In genomic region chr10:73647211-73647874, GRCh38 we compare ENCODE assay signal across 8 cellular contexts. TPM values are rescaled to one million over a fixed set of nuclear protein-coding genes. Genes with fewer than 3 reads are reported as not detected.
DNase-seq lines count a peak whose midpoint lies in the region; ATAC-seq, FAIRE-seq and TF ChIP-seq lines count a peak whose summit lies in the region.
"Had no signal": no experiment of that assay in that cellular context is flagged by ENCODE, and none has a peak within 500 bp of the region (broad histone marks: within the 10 kb centered on the region; RNA-seq: fewer than 3 reads in every experiment).

No MANE protein-coding gene starts in this region.

- intact Hi-C loops in endothelial cell of umbilical vein (cut with micrococcal nuclease) = no loop called here

- H3K79me2 ChIP-seq in H9 (ENCODE audit: insufficient read depth, low read length) (no peaks in the 10 kb centered on the region), endothelial cell of umbilical vein (ENCODE audit: control insufficient read depth, insufficient read depth, low read length) (no peaks in the 10 kb centered on the region)

- dilution Hi-C loops in endothelial cell of umbilical vein (cut with MboI; ENCODE audit: extremely low pct_ligation_motif_present, low sequenced_read_pairs) = no loop called here

- H3K14ac ChIP-seq in H9 (ENCODE audit: insufficient read depth, low read length) = peak overlapping the region; percentile 33; the same call in 1 of the 2 replicates

- H3K27ac ChIP-seq in H9 (ENCODE audit: insufficient read length, low read depth, low read length) = no peak overlapping the region
- H3K27ac ChIP-seq in WERI-Rb-1 = no peak overlapping the region
- no peak overlapping the region for H3K27ac ChIP-seq in endothelial cell of umbilical vein (ENCODE audit: insufficient read depth, low read depth, low read length)

- no peak overlapping the region for H2BK5ac ChIP-seq in H9 (ENCODE audit: insufficient read length, low read length)

- no peaks in the 10 kb centered on the region for H4K20me1 ChIP-seq in H9 (ENCODE audit: control insufficient read depth, insufficient read depth, insufficient read length)
- no peaks in the 10 kb centered on the region for H4K20me1 ChIP-seq in endothelial cell of umbilical vein (replicated peaks; ENCODE audit: control insufficient read depth, extremely low read depth, insufficient read depth, low read length)

- H4K8ac ChIP-seq in H9 (replicated peaks; ENCODE audit: insufficient read length, low read depth, low read length) = no peak overlapping the region

- no peaks in the 10 kb centered on the region for H3K36me3 ChIP-seq in WERI-Rb-1
- no peaks in the 10 kb centered on the region for H3K36me3 ChIP-seq in endothelial cell of umbilical vein (ENCODE audit: control insufficient read depth in 2 of 2, extremely low read depth in 1 of 2, insufficient read depth in 2 of 2, low read length in 2 of 2)

- H3K79me1 ChIP-seq in H9 (ENCODE audit: insufficient read depth, low read depth, low read length, poor library complexity, severe bottlenecking) = no peaks in the 10 kb centered on the region

- BruUV-seq in endothelial cell of umbilical vein (replicated peaks; lab: Mats Ljungman, UMichigan) = no TSS peak

- no CpG with 5 or more reads among the region's 32 CpGs for WGBS in H9 (ENCODE audit: extremely low coverage, insufficient read length, low lambda C conversion rate)

- peak overlapping the region; percentile 26 for H3K4me2 ChIP-seq in H9 (ENCODE audit: insufficient read depth, insufficient read length, low read length)
- H3K4me2 ChIP-seq in endothelial cell of umbilical vein (ENCODE audit: insufficient read depth, low read length) = peak overlapping the region; percentile 32

- H2AFZ ChIP-seq in H9 (ENCODE audit: low read length) = no peak overlapping the region
- H2AFZ ChIP-seq in endothelial cell of umbilical vein (ENCODE audit: low read depth, low read length) = peak overlapping the region; percentile 80

- peak; percentile 31 for FAIRE-seq in endothelial cell of umbilical vein (lab: Jason Lieb, UNC)

- H3K36me3 Mint-ChIP-seq in H9 (ENCODE audit: insufficient read depth in 1 of 3, low read depth in 3 of 3) = no peaks in the 10 kb centered on the region
- no peaks in the 10 kb centered on the region for H3K36me3 Mint-ChIP-seq in mesothelial cell of epicardium

- H4K5ac ChIP-seq in H9 (ENCODE audit: insufficient read length, low read depth, low read length) = no peak overlapping the region

- CTCF ChIA-PET in endothelial cell of umbilical vein (lab: Charles Lee) = interaction anchor here (0.9 to 6.5 kb wide), 4 partner anchors 10 to 384 kb away, joined by 3 to 127 read pairs (median 5); no protein-coding TSS in a partner anchor

- H3K4me1 Mint-ChIP-seq in H9 = peaks cover 18 to 22% of the 10 kb centered on the region in 2 experiments
- peaks cover 14% of the 10 kb centered on the region for H3K4me1 Mint-ChIP-seq in mesothelial cell of epicardium

- peak overlapping the region; percentile 33 for H3K4me3 ChIP-seq in WERI-Rb-1 (ENCODE audit: low read depth, low read length)
- peak overlapping the region; percentile 25 to 45 (median 26) for H3K4me3 ChIP-seq in endothelial cell of umbilical vein (replicated peaks in 1 of 3; ENCODE audit: insufficient read depth in 1 of 3, low read depth in 1 of 3, low read length in 3 of 3)

- no peak overlapping the region for H2BK120ac ChIP-seq in H9 (ENCODE audit: low read depth, low read length, poor library complexity, severe bottlenecking)

- H3K4ac ChIP-seq in H9 (ENCODE audit: low read depth, low read length) = no peak overlapping the region

- H2BK20ac ChIP-seq in H9 (ENCODE audit: low read depth, low read length, poor library complexity, severe bottlenecking) = no peak overlapping the region

- no peaks in the 10 kb centered on the region for H3K9me1 ChIP-seq in endothelial cell of umbilical vein (replicated peaks; ENCODE audit: control insufficient read depth, extremely low read depth, insufficient read depth, low read length)

- H3K23ac ChIP-seq in H9 (ENCODE audit: insufficient read length, low read depth, low read length) = no peak overlapping the region

- H3K9ac ChIP-seq in H9 (ENCODE audit: extremely low read depth, insufficient read length, low read length) = peak overlapping the region; percentile 11
- no peak overlapping the region for H3K9ac ChIP-seq in endothelial cell of umbilical vein (replicated peaks; ENCODE audit: extremely low read depth, insufficient read depth, low read length)

- H3K9me3 ChIP-seq in H9 (ENCODE audit: control insufficient read depth, low read depth, low read length) (no peaks in the 10 kb centered on the region), WERI-Rb-1 (ENCODE audit: severe bottlenecking) (no peaks in the 10 kb centered on the region), endothelial cell of umbilical vein (replicated peaks; ENCODE audit: control insufficient read depth, insufficient read depth, low read length) (no peaks in the 10 kb centered on the region)

- no peak overlapping the region for H3K56ac ChIP-seq in H9 (ENCODE audit: insufficient read length, low read depth, low read length)

- H2BK12ac ChIP-seq in H9 (ENCODE audit: insufficient read length, low read depth, low read length) = no peak overlapping the region

- H3K18ac ChIP-seq in H9 (ENCODE audit: insufficient read length, low read depth, low read length) = peak overlapping the region; percentile 63

- POLR2A ChIA-PET in endothelial cell of umbilical vein (lab: Charles Lee) = interaction anchor here (0.6 kb wide), 1 partner anchor 11 kb away, joined by 6 read pairs; no protein-coding TSS in a partner anchor

- peaks cover 2% of the 10 kb centered on the region for H3K27me3 Mint-ChIP-seq in H9 (ENCODE audit: low read depth)
- no peaks in the 10 kb centered on the region for H3K27me3 Mint-ChIP-seq in mesothelial cell of epicardium (ENCODE audit: low read depth)

- H3K9me3 Mint-ChIP-seq in H9 (no peaks in the 10 kb centered on the region), mesothelial cell of epicardium (no peaks in the 10 kb centered on the region)

- peaks cover 4% of the 10 kb centered on the region for H3K23me2 ChIP-seq in H9 (ENCODE audit: insufficient read length, low read depth, low read length, poor library complexity, severe bottlenecking)

- peaks cover 3% of the 10 kb centered on the region; the same call in 1 of the 2 replicates for H3K4me1 ChIP-seq in H9 (ENCODE audit: insufficient read depth, low read length)
- peaks cover 2% of the 10 kb centered on the region for H3K4me1 ChIP-seq in endothelial cell of umbilical vein (ENCODE audit: control insufficient read depth, extremely low read depth, insufficient read depth, low read length)

- DNase-seq in H9 (peak; percentile 92), WERI-Rb-1 (no peak), endothelial cell of umbilical vein (ENCODE audit: low read depth, low spot score) (peak; percentile 28), mesothelial cell of epicardium (ENCODE audit: low spot score in 2 of 2, unreplicated experiment in 2 of 2) (peak in 1 of 2 experiments; percentile 50), superior temporal gyrus (ENCODE audit: extremely low spot score) (peak; percentile 41), activated gamma-delta T cell (lab: John Stamatoyannopoulos, UW) (no peak)

- H3K27ac Mint-ChIP-seq in H9 = peak overlapping the region in 1 of 3 experiments; percentile 97; a peak in 3 of 7 replicates
- H3K27ac Mint-ChIP-seq in mesothelial cell of epicardium = peak overlapping the region; percentile 11

- TF ChIP-seq CTCF in H9 (conservative IDR thresholded peaks at IDR 0.05) = no peak; the same call in 2 of the 3 replicates
- TF ChIP-seq CTCF in WERI-Rb-1 (IDR thresholded peaks at IDR 0.05; ENCODE audit: low read depth, low read length) = no peak
- TF ChIP-seq CTCF in endothelial cell of umbilical vein (IDR thresholded peaks at IDR 0.05; ENCODE audit: extremely low read depth in 1 of 2, insufficient read depth in 1 of 2, low read depth in 1 of 2, low read length in 2 of 2) = no peak
- TF ChIP-seq CTCF in mesothelial cell of epicardium (IDR thresholded peaks at IDR 0.05; ENCODE audit: unreplicated experiment) = no peak

- no peak overlapping the region for H3T11ph ChIP-seq in H9 (ENCODE audit: low read length)

- H2BK15ac ChIP-seq in H9 (ENCODE audit: low read depth, low read length) = no peak overlapping the region

- H4K91ac ChIP-seq in H9 (ENCODE audit: insufficient read length, low read depth, low read length) = no peak overlapping the region

- H3K4me3 Mint-ChIP-seq in H9 (peak overlapping the region; percentile 71 to 88), mesothelial cell of epicardium (peak overlapping the region; percentile 73)

- H3K27me3 ChIP-seq in H9 (ENCODE audit: insufficient read depth, low read length) = no peaks in the 10 kb centered on the region
- H3K27me3 ChIP-seq in WERI-Rb-1 (ENCODE audit: insufficient read depth, low read depth, severe bottlenecking) = no peaks in the 10 kb centered on the region
- peaks cover 0 to 10% of the 10 kb centered on the region in 2 experiments for H3K27me3 ChIP-seq in endothelial cell of umbilical vein (ENCODE audit: control insufficient read depth in 2 of 2, insufficient read depth in 2 of 2, low read length in 2 of 2)

- no peak for ATAC-seq in HG03135 (IDR thresholded peaks at IDR 0.05; ENCODE audit: unreplicated experiment)

- TF ChIP-seq POLR2A in endothelial cell of umbilical vein (IDR thresholded peaks at IDR 0.05; ENCODE audit: low read depth, low read length) = peak; percentile 40

- no peak overlapping the region for H2AK5ac ChIP-seq in H9 (ENCODE audit: insufficient read length, low read length)

RNA-seq across cellular contexts. Expression of gene MYOZ1, which starts 6.1 kb away (rescaled TPM):
- total RNA-seq in H9 (2021) = 1.5 and 2.4 TPM in 2 replicates
- not detected in 2 replicates for total RNA-seq in endothelial cell of umbilical vein
- not detected in 2 replicates for polyA plus RNA-seq in endothelial cell of umbilical vein
- polyA plus RNA-seq in endothelial cell of umbilical vein (2011; cell fraction: cytosol; rRNA removed) = not detected in 2 replicates
- not detected in 2 replicates for polyA plus RNA-seq in endothelial cell of umbilical vein (2011; cell fraction: nucleus; rRNA removed)
- not detected in 2 replicates for polyA plus RNA-seq in endothelial cell of umbilical vein (2012)
- not detected in 2 replicates for polyA minus RNA-seq in endothelial cell of umbilical vein
- not detected for polyA minus RNA-seq in endothelial cell of umbilical vein (2011; cell fraction: cytosol; rRNA and poly(A)+ RNA removed)
- not detected in 2 replicates for polyA minus RNA-seq in endothelial cell of umbilical vein (2011; cell fraction: nucleus; rRNA and poly(A)+ RNA removed)
- 1.4 to 2.1 TPM (median 1.7 TPM) in 3 replicates for total RNA-seq in mesothelial cell of epicardium
- total RNA-seq: T-helper 1 cell treated with Interleukin-12 subunit alpha and Interleukin-12 subunit beta and Interleukin-4 antibody, amounts not matched to agents 30 ng/mL and 1 ng/mL, for 36 hours had no signal

RNA-seq across cellular contexts. Expression of gene SYNPO2L, which starts 8.5 kb away (rescaled TPM):
- 0.11 TPM in 1 of 2 replicates, not detected in the other for total RNA-seq in H9 (2021)
- not detected in 2 replicates for total RNA-seq in endothelial cell of umbilical vein
- polyA plus RNA-seq in endothelial cell of umbilical vein = not detected in 2 replicates
- polyA plus RNA-seq in endothelial cell of umbilical vein (2011; cell fraction: cytosol; rRNA removed) = not detected in 2 replicates
- polyA plus RNA-seq in endothelial cell of umbilical vein (2011; cell fraction: nucleus; rRNA removed) = 0.03 TPM in 1 of 2 replicates, not detected in the other
- not detected in 2 replicates for polyA plus RNA-seq in endothelial cell of umbilical vein (2012)
- not detected in 2 replicates for polyA minus RNA-seq in endothelial cell of umbilical vein
- not detected for polyA minus RNA-seq in endothelial cell of umbilical vein (2011; cell fraction: cytosol; rRNA and poly(A)+ RNA removed)
- polyA minus RNA-seq in endothelial cell of umbilical vein (2011; cell fraction: nucleus; rRNA and poly(A)+ RNA removed) = not detected in 2 replicates
- 0.07 to 0.22 TPM (median 0.11 TPM) in 3 replicates for total RNA-seq in mesothelial cell of epicardium

RNA-seq across cellular contexts. Expression of gene AGAP5, which starts 50.6 kb away (rescaled TPM):
- total RNA-seq in H9 (2021) (5.2 and 5.5 TPM in 2 replicates), endothelial cell of umbilical vein (6.9 and 7.7 TPM in 2 replicates), mesothelial cell of epicardium (11.7 to 12.8 TPM (median 12.1 TPM) in 3 replicates)
- 4.4 and 4.9 TPM in 2 replicates for polyA plus RNA-seq in endothelial cell of umbilical vein
- 1.5 and 2.4 TPM in 2 replicates for polyA plus RNA-seq in endothelial cell of umbilical vein (2011; cell fraction: cytosol; rRNA removed)
- 26.4 and 29.3 TPM in 2 replicates for polyA plus RNA-seq in endothelial cell of umbilical vein (2011; cell fraction: nucleus; rRNA removed)
- 2.2 and 3.1 TPM in 2 replicates for polyA plus RNA-seq in endothelial cell of umbilical vein (2012)
- polyA minus RNA-seq in endothelial cell of umbilical vein = 5.1 and 5.9 TPM in 2 replicates
- polyA minus RNA-seq in endothelial cell of umbilical vein (2011; cell fraction: cytosol; rRNA and poly(A)+ RNA removed) = 2.5 TPM
- polyA minus RNA-seq in endothelial cell of umbilical vein (2011; cell fraction: nucleus; rRNA and poly(A)+ RNA removed) = 7.1 and 10.6 TPM in 2 replicates

RNA-seq across cellular contexts. Expression of gene USP54, which starts 56.2 kb away (rescaled TPM):
- 35.7 and 37.9 TPM in 2 replicates for total RNA-seq in H9 (2021)
- 13.5 and 14.2 TPM in 2 replicates for total RNA-seq in endothelial cell of umbilical vein
- 6.5 and 9.3 TPM in 2 replicates for polyA plus RNA-seq in endothelial cell of umbilical vein
- polyA plus RNA-seq in endothelial cell of umbilical vein (2011; cell fraction: cytosol; rRNA removed) = 4.5 and 5.8 TPM in 2 replicates
- polyA plus RNA-seq in endothelial cell of umbilical vein (2011; cell fraction: nucleus; rRNA removed) = 11.7 and 16.5 TPM in 2 replicates
- 5.4 and 10.4 TPM in 2 replicates for polyA plus RNA-seq in endothelial cell of umbilical vein (2012)
- 21.0 and 29.7 TPM in 2 replicates for polyA minus RNA-seq in endothelial cell of umbilical vein
- polyA minus RNA-seq in endothelial cell of umbilical vein (2011; cell fraction: cytosol; rRNA and poly(A)+ RNA removed) = 14.0 TPM
- 11.0 and 14.6 TPM in 2 replicates for polyA minus RNA-seq in endothelial cell of umbilical vein (2011; cell fraction: nucleus; rRNA and poly(A)+ RNA removed)
- 24.5 to 26.9 TPM (median 26.7 TPM) in 3 replicates for total RNA-seq in mesothelial cell of epicardium

Comparison
In these comparisons a context has a peak if more than half of its experiments do, and no peak if none do; other contexts are left out.
1. DNase-seq: peak in H9 (single experiment), endothelial cell of umbilical vein (single experiment) and superior temporal gyrus (single experiment); none in WERI-Rb-1 (single experiment) and activated gamma-delta T cell (single experiment).